20 cellular contexts compared by ENCODE assay signal in the genomic region with DNA sequence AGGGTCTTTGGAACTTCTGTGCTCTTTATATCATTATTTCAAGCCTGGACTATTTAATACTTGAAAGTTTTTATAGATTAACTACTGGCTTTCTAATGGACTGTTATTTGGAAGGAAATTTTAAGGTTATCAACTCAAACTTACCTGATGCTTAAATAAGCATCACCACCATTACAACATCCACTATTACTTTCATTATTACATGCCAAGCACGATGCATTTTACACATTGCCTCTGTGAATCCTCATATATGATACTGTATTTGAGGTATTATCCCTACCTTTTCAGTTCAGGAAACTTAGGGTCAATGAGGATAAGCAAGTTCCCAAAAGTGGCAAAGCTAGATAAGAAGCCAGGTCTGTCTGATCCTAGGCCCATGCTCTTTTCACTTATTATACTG. TPM values are rescaled to one million over a fixed set of nuclear protein-coding genes. Genes with fewer than 3 reads are reported as not detected.
DNase-seq lines count a peak whose midpoint lies in the region; ATAC-seq, FAIRE-seq and TF ChIP-seq lines count a peak whose summit lies in the region.
"Had no signal": no experiment of that assay in that cellular context is flagged by ENCODE, and none has a peak within 500 bp of the region (broad histone marks: within the 10 kb centered on the region; RNA-seq: fewer than 3 reads in every experiment).

No MANE protein-coding gene starts in this region.

- H3K4me2 ChIP-seq in KMS-11 = peak overlapping the region; percentile 74
- H3K4me2 ChIP-seq: PC-9 had no signal

- H3K9me3 ChIP-seq in pancreas = no peaks in the 10 kb centered on the region
- H3K9me3 ChIP-seq: BE2C had no signal

- H3K9me3 Mint-ChIP-seq in natural killer cell = no peaks in the 10 kb centered on the region
- no peaks in the 10 kb centered on the region for H3K9me3 Mint-ChIP-seq in natural killer cell treated with Interleukin-12 subunit alpha and Interleukin-12 subunit beta and Interleukin-15 and Interleukin-18, amount 100 ng/mL, for 72 hours
- no peaks in the 10 kb centered on the region for H3K9me3 Mint-ChIP-seq in effector memory CD8-positive, alpha-beta T cell
- H3K9me3 Mint-ChIP-seq: H9 had no signal

- ATAC-seq in natural killer cell (no peak), pancreas (no peak)
- no peak for ATAC-seq in natural killer cell treated with Interleukin-12 subunit alpha and Interleukin-12 subunit beta and Interleukin-15 and Interleukin-18, amount 100 ng/mL, for 72 hours
- no peak for ATAC-seq in effector memory CD8-positive, alpha-beta T cell (replicated peaks)
- ATAC-seq: Right ventricle myocardium inferior had no signal

- H3K4me3 Mint-ChIP-seq in natural killer cell = peak overlapping the region; percentile 35
- no peak overlapping the region for H3K4me3 Mint-ChIP-seq in natural killer cell treated with Interleukin-12 subunit alpha and Interleukin-12 subunit beta and Interleukin-15 and Interleukin-18, amount 100 ng/mL, for 72 hours
- H3K4me3 Mint-ChIP-seq in effector memory CD8-positive, alpha-beta T cell = peak overlapping the region; percentile 46 to 54
- H3K4me3 Mint-ChIP-seq: H9 had no signal

- H3K4me1 Mint-ChIP-seq in natural killer cell = peaks cover 51 to 52% of the 10 kb centered on the region in 2 donors
- H3K4me1 Mint-ChIP-seq in natural killer cell treated with Interleukin-12 subunit alpha and Interleukin-12 subunit beta and Interleukin-15 and Interleukin-18, amount 100 ng/mL, for 72 hours (ENCODE audit: low read depth in 2 of 2) = peaks cover 30 to 33% of the 10 kb centered on the region in 2 donors
- peaks cover 23 to 54% of the 10 kb centered on the region in 2 donors for H3K4me1 Mint-ChIP-seq in effector memory CD8-positive, alpha-beta T cell (ENCODE audit: low read depth in 2 of 2)
- H3K4me1 Mint-ChIP-seq: H9 had no signal

- in situ Hi-C loops in GM13977 (cut with MboI; ENCODE audit: low pct_unique_long_range_greater_than_20kb, low sequenced_read_pairs, unreplicated experiment) = no loop called here

- H3K9ac ChIP-seq in KMS-11 = peak overlapping the region; percentile 9; the same call in 1 of the 2 replicates

- no peak overlapping the region for H2AFZ ChIP-seq in KMS-11 (ENCODE audit: low read depth)
- H2AFZ ChIP-seq: PC-9 had no signal

- WGBS in pancreas, 2 donors = 76 to 92% methylated on average over 1 of the region's 1 CpG

- peak overlapping the region; percentile 48; the same call in 1 of the 2 replicates for H3K27ac ChIP-seq in KMS-11
- no peak overlapping the region for H3K27ac ChIP-seq in pancreas
- H3K27ac ChIP-seq: PC-9, SK-N-MC had no signal

- peak overlapping the region in 1 of 2 donors; percentile 71 for H3K27ac Mint-ChIP-seq in natural killer cell
- H3K27ac Mint-ChIP-seq in natural killer cell treated with Interleukin-12 subunit alpha and Interleukin-12 subunit beta and Interleukin-15 and Interleukin-18, amount 100 ng/mL, for 72 hours = no peak overlapping the region
- H3K27ac Mint-ChIP-seq in effector memory CD8-positive, alpha-beta T cell = no peak overlapping the region
- H3K27ac Mint-ChIP-seq: H9 had no signal

- intact Hi-C loops in natural killer cell (cut with micrococcal nuclease) (no loop called here), pancreas (cut with DNase I) (no loop called here)

- H3K36me3 ChIP-seq in KMS-11 (ENCODE audit: insufficient read depth) (no peaks in the 10 kb centered on the region; the same call in 1 of the 2 replicates), pancreas (peaks cover 0 to 6% (median 0%) of the 10 kb centered on the region in 3 donors)

- no peak for FAIRE-seq in pancreas (lab: Jason Lieb, UNC)

- H3K4me1 ChIP-seq in KMS-11 (ENCODE audit: low read depth, poor library complexity, severe bottlenecking) (peaks cover 88% of the 10 kb centered on the region), pancreas (peaks cover 0 to under 1% (median 0%) of the 10 kb centered on the region in 3 donors)

- no peaks in the 10 kb centered on the region for H3K27me3 ChIP-seq in KMS-11 (ENCODE audit: insufficient read depth, low read depth)
- no peaks in the 10 kb centered on the region for H3K27me3 ChIP-seq in pancreas
- H3K27me3 ChIP-seq: BE2C had no signal

- H3K36me3 Mint-ChIP-seq in natural killer cell = no peaks in the 10 kb centered on the region
- no peaks in the 10 kb centered on the region for H3K36me3 Mint-ChIP-seq in natural killer cell treated with Interleukin-12 subunit alpha and Interleukin-12 subunit beta and Interleukin-15 and Interleukin-18, amount 100 ng/mL, for 72 hours
- peaks cover 33% of the 10 kb centered on the region for H3K36me3 Mint-ChIP-seq in effector memory CD8-positive, alpha-beta T cell (ENCODE audit: insufficient read depth)

- H3K79me2 ChIP-seq in KMS-11 (ENCODE audit: insufficient read depth, low read depth) = peaks cover 95% of the 10 kb centered on the region

- no peaks in the 10 kb centered on the region for H4K20me1 ChIP-seq in KMS-11 (ENCODE audit: insufficient read depth)

- no peaks in the 10 kb centered on the region for H3K27me3 Mint-ChIP-seq in natural killer cell (ENCODE audit: low read depth in 2 of 2)
- H3K27me3 Mint-ChIP-seq in natural killer cell treated with Interleukin-12 subunit alpha and Interleukin-12 subunit beta and Interleukin-15 and Interleukin-18, amount 100 ng/mL, for 72 hours = no peaks in the 10 kb centered on the region
- H3K27me3 Mint-ChIP-seq in effector memory CD8-positive, alpha-beta T cell = no peaks in the 10 kb centered on the region

- no peak for DNase-seq in natural killer cell
- DNase-seq in natural killer cell treated with Interleukin-12 subunit alpha and Interleukin-12 subunit beta and Interleukin-15 and Interleukin-18, amount 100 ng/mL, for 72 hours (ENCODE audit: low spot score) = no peak
- DNase-seq in effector memory CD8-positive, alpha-beta T cell = no peak
- DNase-seq in NCI-H526 treated with DMSO at 0.1 percent for 48 hours (lab: John Stamatoyannopoulos, UW) = no peak
- DNase-seq in pancreas = no peak
- DNase-seq in GM13977 (ENCODE audit: low spot score) = no peak
- DNase-seq: ACHN, BE2C, EL, H9, IMR-90, MV-4-11, NCI-H1436 treated with DMSO at 0.1 percent for 48 hours, NCI-H2081 treated with DMSO at 0.1 percent for 48 hours, NCI-H226, NCI-H69, PC-9 had no signal

- no peak overlapping the region for H3K4me3 ChIP-seq in KMS-11 (IDR thresholded peaks at IDR 0.05; ENCODE audit: insufficient read depth, low read depth, low read length)
- no peak overlapping the region for H3K4me3 ChIP-seq in pancreas
- H3K4me3 ChIP-seq: PC-9, SK-N-MC had no signal

- TF ChIP-seq CTCF in natural killer cell (IDR thresholded peaks at IDR 0.05) (no peak), KMS-11 (conservative IDR thresholded peaks at IDR 0.05; ENCODE audit: low read depth, low read length) (no peak), pancreas (IDR thresholded peaks at IDR 0.05) (no peak), GM13977 (IDR thresholded peaks at IDR 0.05; ENCODE audit: extremely low read depth, insufficient read depth, missing control alignments) (no peak)

RNA-seq across cellular contexts. Expression of gene ZBTB1, which starts 12.4 kb away (rescaled TPM):
- total RNA-seq in natural killer cell = 100 to 1,000 TPM; 146 to 166 (median 151) TPM
- 10 to 100 TPM; 42.5 to 46.8 TPM for total RNA-seq in natural killer cell treated with Interleukin-12 subunit alpha and Interleukin-12 subunit beta and Interleukin-15 and Interleukin-18, amount 100 ng/mL, for 72 hours
- 10 to 100 TPM; 10.0 to 24.3 (median 12.7) TPM for total RNA-seq in pancreas
- 10 to 100 TPM in 1 of 2 donors, 1 to 10 TPM in 1; 8.7 to 11.5 TPM for polyA plus RNA-seq in pancreas

RNA-seq across cellular contexts. Expression of gene ZBTB25, which starts 13.3 kb away (rescaled TPM):
- total RNA-seq in natural killer cell (10 to 100 TPM; 29.7 to 36.7 (median 31.1) TPM), pancreas (1 to 10 TPM; 4.4 to 8.1 (median 5.9) TPM)
- total RNA-seq in natural killer cell treated with Interleukin-12 subunit alpha and Interleukin-12 subunit beta and Interleukin-15 and Interleukin-18, amount 100 ng/mL, for 72 hours = 10 to 100 TPM; 15.2 to 21.4 TPM
- 1 to 10 TPM; 2.9 to 4.3 TPM for polyA plus RNA-seq in pancreas

RNA-seq across cellular contexts. Expression of gene HSPA2, which starts 23.6 kb away (rescaled TPM):
- 1 to 10 TPM; 1.1 to 1.5 (median 1.1) TPM for total RNA-seq in natural killer cell
- 10 to 100 TPM in 1 of 2 donors, 1 to 10 TPM in 1; 5.7 to 12.5 TPM for total RNA-seq in natural killer cell treated with Interleukin-12 subunit alpha and Interleukin-12 subunit beta and Interleukin-15 and Interleukin-18, amount 100 ng/mL, for 72 hours
- 1 to 10 TPM; 4.3 to 7.2 (median 5.6) TPM for total RNA-seq in pancreas
- 1 to 10 TPM; 3.3 to 5.3 TPM for polyA plus RNA-seq in pancreas

RNA-seq across cellular contexts. Expression of gene PPP1R36, which starts 32.8 kb away (rescaled TPM):
- total RNA-seq in natural killer cell (1 to 10 TPM in 2 of 3 donors, under 1 TPM in 1; 0.60 to 1.2 (median 1.0) TPM), pancreas (1 to 10 TPM; 2.0 to 6.8 (median 4.5) TPM)
- total RNA-seq in natural killer cell treated with Interleukin-12 subunit alpha and Interleukin-12 subunit beta and Interleukin-15 and Interleukin-18, amount 100 ng/mL, for 72 hours = under 1 TPM in 1 of 2 donors, not detected in 1; 0.17 TPM
- polyA plus RNA-seq in pancreas = 1 to 10 TPM; 5.8 to 7.2 TPM
- total RNA-seq: PC-9, Right ventricle myocardium inferior had no signal

RNA-seq across cellular contexts. Expression of gene AKAP5, which starts 51.7 kb away (rescaled TPM):
- 10 to 100 TPM; 11.1 to 16.3 (median 12.0) TPM for total RNA-seq in natural killer cell
- total RNA-seq in natural killer cell treated with Interleukin-12 subunit alpha and Interleukin-12 subunit beta and Interleukin-15 and Interleukin-18, amount 100 ng/mL, for 72 hours = 1 to 10 TPM; 2.0 to 2.2 TPM
- total RNA-seq in pancreas = under 1 TPM; 0.08 to 0.37 (median 0.16) TPM
- under 1 TPM; 0.04 to 0.16 TPM for polyA plus RNA-seq in pancreas
